In genomic region chr22:17785185-17786184, GRCh38 we compare ENCODE assay signal across 8 cellular contexts. TPM values are rescaled to one million over a fixed set of nuclear protein-coding genes. Genes with fewer than 3 reads are reported as not detected.
A peak's percentile ranks its signal among the peaks of the same experiment; 100 is the strongest.
DNase-seq lines count a peak whose midpoint lies in the region; ATAC-seq and TF ChIP-seq lines count a peak whose summit lies in the region.

No MANE protein-coding gene starts in this region.

- TF ChIP-seq CTCF in Calu3 (IDR thresholded peaks at IDR 0.05; ENCODE audit: unreplicated experiment) = peak; percentile 81

- intact Hi-C loops in Calu3 (cut with micrococcal nuclease; ENCODE audit: unreplicated experiment) = loop anchor here (1.0 kb wide), 1 partner anchor 227 kb away; no protein-coding TSS in a partner anchor

- CTCF ChIA-PET in Calu3 (lab: Charles Lee) = interaction anchor here (0.6 to 3.8 kb wide), 14 partner anchors 12 to 711 kb away, joined by 3 to 68 read pairs (median 5); partner anchors contain the start of genes BCL2L13, BID and PEX26

- no peaks in the 10 kb centered on the region for H3K9me3 Mint-ChIP-seq in Calu3 (ENCODE audit: low read depth, unreplicated experiment)

- no peaks in the 10 kb centered on the region for H3K36me3 Mint-ChIP-seq in Calu3 (ENCODE audit: insufficient read depth, unreplicated experiment)

- H3K4me1 Mint-ChIP-seq in Calu3 (ENCODE audit: low read depth, unreplicated experiment) = peaks cover 25% of the 10 kb centered on the region

- no peaks in the 10 kb centered on the region for H3K27me3 Mint-ChIP-seq in Calu3 (ENCODE audit: unreplicated experiment)

- no peak for ATAC-seq in HG02642 (IDR thresholded peaks at IDR 0.05; ENCODE audit: poor library complexity, unreplicated experiment)

- BruUV-seq in Calu3 (replicated peaks; lab: Mats Ljungman, UMichigan) = TSS peak; percentile 22

- DNase-seq in Calu3 = peak; percentile 92
- peak; percentile 72 to 80 for DNase-seq in Kasumi-1 (lab: John Stamatoyannopoulos, UW)
- DNase-seq in activated CD4-positive, alpha-beta T cell treated with anti-CD3 and anti-CD28 coated beads for 24 hours (ENCODE audit: low read depth in 2 of 2) = peak; percentile 70 to 71
- DNase-seq in central memory CD4-positive, alpha-beta T cell = peak; percentile 70
- DNase-seq in medulla oblongata (ENCODE audit: extremely low spot score) = peak; percentile 30
- peak; percentile 63 for DNase-seq in stimulated activated naive CD4-positive, alpha-beta T cell treated with Interleukin-2 at 50 U/mL for 16 hours (lab: John Stamatoyannopoulos, UW)
- no peak for DNase-seq in putamen (ENCODE audit: low spot score)

- no peak overlapping the region for H3K27ac Mint-ChIP-seq in Calu3 (ENCODE audit: unreplicated experiment)

- H3K4me3 Mint-ChIP-seq in Calu3 (ENCODE audit: low read depth, unreplicated experiment) = no peak overlapping the region

RNA-seq across cellular contexts. Expression of gene BID, which starts 11.2 kb away (rescaled TPM):
- total RNA-seq in Calu3 (2022) = 99.3 and 103 TPM in 2 replicates
